ENCODE assay signal across 18 cellular contexts in genomic region chr10:95415631-95416031, GRCh38.
DNase-seq lines count a peak whose midpoint lies in the region; ATAC-seq, FAIRE-seq and TF ChIP-seq lines count a peak whose summit lies in the region.
"Had no signal": no experiment of that assay in that cellular context is flagged by ENCODE, and none has a peak within 500 bp of the region (broad histone marks: within the 10 kb centered on the region; RNA-seq: fewer than 3 reads in every experiment).

No MANE protein-coding gene starts in this region.

- no peaks in the 10 kb centered on the region for H3K27me3 ChIP-seq in heart left ventricle
- H3K27me3 ChIP-seq: hepatocyte, left lung, upper lobe of left lung had no signal

- no peak for TF ChIP-seq CTCF in heart left ventricle (IDR thresholded peaks at IDR 0.05)
- no peak for TF ChIP-seq CTCF in type B pancreatic cell (conservative IDR thresholded peaks at IDR 0.05)
- no peak for TF ChIP-seq CTCF in D721Med (IDR thresholded peaks at IDR 0.05; ENCODE audit: insufficient read depth, missing control alignments)

- H3K9me3 Mint-ChIP-seq in type B pancreatic cell: no peaks in the 10 kb centered on the region
- H3K9me3 Mint-ChIP-seq in activated T-helper 1 cell treated with anti-CD3 and anti-CD28 coated beads, Interleukin-12 subunit alpha, Interleukin-12 subunit beta, Interleukin-2, Interleukin-4 antibody, amounts not matched to agents 30 ng/mL and 10 ng/mL and 1 ng/mL, durations not matched to agents 14 hours and 24 hours and 36 hours: no peaks in the 10 kb centered on the region
- H3K9me3 Mint-ChIP-seq: activated naive CD4-positive, alpha-beta T cell treated with anti-CD3 and anti-CD28 coated beads, Interleukin-2, amount 50 U/mL, for 24 hours had no signal

- TF ChIP-seq POLR2A in heart left ventricle (IDR thresholded peaks at IDR 0.05): peak in 1 of 2 donors; percentile 56

- H3K27ac ChIP-seq in caudate nucleus (ENCODE audit: low read depth, low read length): peak overlapping the region; percentile 97
- peak overlapping the region; percentile 82 to 98 (median 92) for H3K27ac ChIP-seq in heart left ventricle
- H3K27ac ChIP-seq: C4-2B, hepatocyte, left lung, upper lobe of left lung had no signal

- peak; percentile 64 to 71 (median 66) for ATAC-seq in heart left ventricle
- no peak for ATAC-seq in HG02938 (IDR thresholded peaks at IDR 0.05; ENCODE audit: unreplicated experiment)
- ATAC-seq: activated CD4-positive, CD25-positive, alpha-beta regulatory T cell treated with anti-CD3 and anti-CD28 coated beads, Interleukin-2, amount 50 U/mL, for 24 hours; left lung had no signal

- H3K27ac Mint-ChIP-seq in type B pancreatic cell: peak overlapping the region; percentile 34
- no peak overlapping the region for H3K27ac Mint-ChIP-seq in activated T-helper 1 cell treated with anti-CD3 and anti-CD28 coated beads, Interleukin-12 subunit alpha, Interleukin-12 subunit beta, Interleukin-2, Interleukin-4 antibody, amounts not matched to agents 30 ng/mL and 10 ng/mL and 1 ng/mL, durations not matched to agents 14 hours and 24 hours and 36 hours
- H3K27ac Mint-ChIP-seq: activated naive CD4-positive, alpha-beta T cell treated with anti-CD3 and anti-CD28 coated beads, Interleukin-2, amount 50 U/mL, for 24 hours had no signal

- H3K4me1 Mint-ChIP-seq in type B pancreatic cell (ENCODE audit: unreplicated experiment): peaks cover 29% of the 10 kb centered on the region
- no peaks in the 10 kb centered on the region for H3K4me1 Mint-ChIP-seq in activated T-helper 1 cell treated with anti-CD3 and anti-CD28 coated beads, Interleukin-12 subunit alpha, Interleukin-12 subunit beta, Interleukin-2, Interleukin-4 antibody, amounts not matched to agents 30 ng/mL and 10 ng/mL and 1 ng/mL, durations not matched to agents 14 hours and 24 hours and 36 hours (ENCODE audit: low read depth)
- H3K4me1 Mint-ChIP-seq: activated naive CD4-positive, alpha-beta T cell treated with anti-CD3 and anti-CD28 coated beads, Interleukin-2, amount 50 U/mL, for 24 hours had no signal

- peaks cover 12% of the 10 kb centered on the region for H3K36me3 Mint-ChIP-seq in type B pancreatic cell
- H3K36me3 Mint-ChIP-seq in activated T-helper 1 cell treated with anti-CD3 and anti-CD28 coated beads, Interleukin-12 subunit alpha, Interleukin-12 subunit beta, Interleukin-2, Interleukin-4 antibody, amounts not matched to agents 30 ng/mL and 10 ng/mL and 1 ng/mL, durations not matched to agents 14 hours and 24 hours and 36 hours (ENCODE audit: low read depth): no peaks in the 10 kb centered on the region
- H3K36me3 Mint-ChIP-seq: activated naive CD4-positive, alpha-beta T cell treated with anti-CD3 and anti-CD28 coated beads, Interleukin-2, amount 50 U/mL, for 24 hours had no signal

- no peak for FAIRE-seq in D721Med (lab: Jason Lieb, UNC)

- DNase-seq in caudate nucleus (lab: John Stamatoyannopoulos, UW) (peak in 13 of 61 donors; percentile 26 to 71 (median 50)), heart left ventricle (peak; percentile 63 to 84 (median 72)), posterior vena cava (ENCODE audit: low spot score) (peak; percentile 79), type B pancreatic cell (ENCODE audit: extremely low spot score, unreplicated experiment) (no peak), NCI-H510A (lab: John Stamatoyannopoulos, UW) (no peak), D721Med (ENCODE audit: insufficient read length, low spot score) (no peak)
- DNase-seq in activated T-helper 1 cell treated with anti-CD3 and anti-CD28 coated beads, Interleukin-12 subunit alpha, Interleukin-12 subunit beta, Interleukin-2, Interleukin-4 antibody, amounts not matched to agents 30 ng/mL and 10 ng/mL and 1 ng/mL, durations not matched to agents 14 hours and 24 hours and 36 hours (ENCODE audit: low spot score): no peak
- DNase-seq: left lung; NCI-H187; NCI-H69; RPMI8226; stimulated activated CD4-positive, alpha-beta T cell treated with anti-CD3 and anti-CD28 coated beads, Interleukin-15, amount 100 ng/mL, for 24 hours had no signal

- H3K4me3 Mint-ChIP-seq in type B pancreatic cell: no peak overlapping the region
- no peak overlapping the region for H3K4me3 Mint-ChIP-seq in activated T-helper 1 cell treated with anti-CD3 and anti-CD28 coated beads, Interleukin-12 subunit alpha, Interleukin-12 subunit beta, Interleukin-2, Interleukin-4 antibody, amounts not matched to agents 30 ng/mL and 10 ng/mL and 1 ng/mL, durations not matched to agents 14 hours and 24 hours and 36 hours
- H3K4me3 Mint-ChIP-seq: activated naive CD4-positive, alpha-beta T cell treated with anti-CD3 and anti-CD28 coated beads, Interleukin-2, amount 50 U/mL, for 24 hours had no signal

- peaks cover 2% of the 10 kb centered on the region for H3K27me3 Mint-ChIP-seq in type B pancreatic cell
- peaks cover 9% of the 10 kb centered on the region for H3K27me3 Mint-ChIP-seq in activated T-helper 1 cell treated with anti-CD3 and anti-CD28 coated beads, Interleukin-12 subunit alpha, Interleukin-12 subunit beta, Interleukin-2, Interleukin-4 antibody, amounts not matched to agents 30 ng/mL and 10 ng/mL and 1 ng/mL, durations not matched to agents 14 hours and 24 hours and 36 hours (ENCODE audit: insufficient read depth)
- H3K27me3 Mint-ChIP-seq: activated naive CD4-positive, alpha-beta T cell treated with anti-CD3 and anti-CD28 coated beads, Interleukin-2, amount 50 U/mL, for 24 hours had no signal

- H3K4me1 ChIP-seq in heart left ventricle: peaks cover 0 to 86% (median 45%) of the 10 kb centered on the region in 12 donors
- H3K4me1 ChIP-seq: left lung, upper lobe of left lung had no signal

- H3K4me3 ChIP-seq in heart left ventricle: peak overlapping the region in 11 of 12 donors; percentile 24 to 63 (median 50)
- H3K4me3 ChIP-seq: hepatocyte, left lung, upper lobe of left lung had no signal

- no peaks in the 10 kb centered on the region for H3K9me3 ChIP-seq in heart left ventricle
- H3K9me3 ChIP-seq: left lung, upper lobe of left lung had no signal

- WGBS in heart left ventricle, 4 donors: 18 to 26% (median 20%) methylated on average over 15 of the region's 15 CpGs

- intact Hi-C loops in heart left ventricle (cut with DNase I): loop anchor here in 2 of 10 donors (5.0 kb wide), 1 partner anchor 38 kb away; no protein-coding TSS in a partner anchor
- intact Hi-C loops in posterior vena cava (cut with DNase I): no loop called here
- intact Hi-C loops in activated T-helper 1 cell treated with anti-CD3 and anti-CD28 coated beads, Interleukin-12 subunit alpha, Interleukin-12 subunit beta, Interleukin-2, Interleukin-4 antibody, amounts not matched to agents 30 ng/mL and 10 ng/mL and 1 ng/mL, durations not matched to agents 14 hours and 24 hours and 36 hours (cut with micrococcal nuclease): no loop called here

- peaks cover 0 to 32% (median 14%) of the 10 kb centered on the region in 9 donors for H3K36me3 ChIP-seq in heart left ventricle

Comparison
In these comparisons a context has a peak if more than half of its experiments do, and no peak if none do; other contexts are left out.
1. DNase-seq: peak in heart left ventricle (5 of 5) and posterior vena cava (single experiment); none in type B pancreatic cell (single experiment), NCI-H510A (single experiment), D721Med (single experiment) and activated T-helper 1 cell treated with anti-CD3 and anti-CD28 coated beads, Interleukin-12 subunit alpha, Interleukin-12 subunit beta, Interleukin-2, Interleukin-4 antibody, amounts not matched to agents 30 ng/mL and 10 ng/mL and 1 ng/mL, durations not matched to agents 14 hours and 24 hours and 36 hours (single experiment).